Comparison of ENCODE assay signal across 8 cellular contexts in genomic region chr17:64919289-64920025, GRCh38. TPM values are rescaled to one million over a fixed set of nuclear protein-coding genes. Genes with fewer than 3 reads are reported as not detected.
DNase-seq lines count a peak whose midpoint lies in the region; ATAC-seq, FAIRE-seq and TF ChIP-seq lines count a peak whose summit lies in the region.
"Not testable (repeated sequence)": the region's sequence is repeated elsewhere in the genome, so short reads cannot be mapped to it uniquely, and the experiment has no call there.

Gene LRRC37A3, minus strand, starts transcription at chr17:64919478. Its CDS starts 22,221 bp downstream, at chr17:64897257.

- H4K20me1 ChIP-seq in GM23338 (replicated peaks; ENCODE audit: insufficient read depth), result not testable (repeated sequence)

- H3K27ac Mint-ChIP-seq in GM23338, result peak within 1 kb of the TSS; percentile 86
- H3K27ac Mint-ChIP-seq in naive B cell, result peak within 1 kb of the TSS; percentile 94 to 98 (median 97)
- peak within 1 kb of the TSS; percentile 91 for H3K27ac Mint-ChIP-seq in stimulated activated effector memory CD8-positive, alpha-beta T cell treated with anti-CD3 and anti-CD28 coated beads, Interleukin-12 subunit alpha, Interleukin-12 subunit beta, amount 100 ng/mL, for 72 hours

- peak; percentile 65 to 83 for TF ChIP-seq CTCF in GM23338 (conservative IDR thresholded peaks at IDR 0.05; ENCODE audit: low read depth in 2 of 2)

- not testable (repeated sequence) for H3K4me1 Mint-ChIP-seq in GM23338; stimulated activated effector memory CD8-positive, alpha-beta T cell treated with anti-CD3 and anti-CD28 coated beads, Interleukin-12 subunit alpha, Interleukin-12 subunit beta, amount 100 ng/mL, for 72 hours
- H3K4me1 Mint-ChIP-seq in naive B cell, result peaks cover 10 to 41% (median 34%) of the 10 kb centered on the region in 3 donors

- H3K4me2 ChIP-seq in GM23338, result peak within 1 kb of the TSS; percentile 91

- peaks cover 13% of the 10 kb centered on the region for H3K4me1 ChIP-seq in GM23338 (ENCODE audit: insufficient read depth)

- peak within 1 kb of the TSS; percentile 96 for H2AFZ ChIP-seq in GM23338

- not testable (repeated sequence) for H3K79me2 ChIP-seq in GM23338 (replicated peaks; ENCODE audit: insufficient read depth)

- H3K27me3 Mint-ChIP-seq in GM23338 (ENCODE audit: insufficient read depth, low read depth, poor library complexity), result peaks cover 13% of the 10 kb centered on the region
- H3K27me3 Mint-ChIP-seq in naive B cell, result not testable (repeated sequence)

- DNase-seq in EL (peak; percentile 98), GM23338 (ENCODE audit: low spot score) (peak; percentile 99), Kasumi-1 (lab: John Stamatoyannopoulos, UW) (peak; percentile 89 to 94), RCC 7860 (ENCODE audit: low spot score) (peak; percentile 82), activated T-helper 1 cell treated with Interleukin-2 at 50 U/mL for 16 hours (ENCODE audit: low read depth) (peak; percentile 97), fibroblast of gingiva (ENCODE audit: low read depth) (peak; percentile 89), naive B cell (peak; percentile 100)
- DNase-seq in stimulated activated effector memory CD8-positive, alpha-beta T cell treated with anti-CD3 and anti-CD28 coated beads, Interleukin-12 subunit alpha, Interleukin-12 subunit beta, amount 100 ng/mL, for 72 hours (ENCODE audit: low spot score in 2 of 2), result peak; percentile 100

- peak within 1 kb of the TSS; percentile 82 for H3K4me3 Mint-ChIP-seq in GM23338
- peak within 1 kb of the TSS; percentile 87 to 96 (median 94) for H3K4me3 Mint-ChIP-seq in naive B cell
- peak within 1 kb of the TSS; percentile 80 for H3K4me3 Mint-ChIP-seq in stimulated activated effector memory CD8-positive, alpha-beta T cell treated with anti-CD3 and anti-CD28 coated beads, Interleukin-12 subunit alpha, Interleukin-12 subunit beta, amount 100 ng/mL, for 72 hours

- not testable (repeated sequence) for H3K9me2 ChIP-seq in GM23338 (ENCODE audit: insufficient read depth)

- FAIRE-seq in RCC 7860 (lab: Jason Lieb, UNC), result not testable (repeated sequence)

- H3K4me3 ChIP-seq in GM23338, result peak within 1 kb of the TSS; percentile 92

- H3K9me3 Mint-ChIP-seq in GM23338; naive B cell; stimulated activated effector memory CD8-positive, alpha-beta T cell treated with anti-CD3 and anti-CD28 coated beads, Interleukin-12 subunit alpha, Interleukin-12 subunit beta, amount 100 ng/mL, for 72 hours: not testable (repeated sequence)

- peaks cover 11% of the 10 kb centered on the region for H3K27me3 ChIP-seq in GM23338 (ENCODE audit: insufficient read depth)

- peak; percentile 98 for ATAC-seq in GM23338
- ATAC-seq in naive B cell (ENCODE audit: low read depth in 2 of 2), result peak; percentile 89
- ATAC-seq in stimulated activated effector memory CD8-positive, alpha-beta T cell treated with anti-CD3 and anti-CD28 coated beads, Interleukin-12 subunit alpha, Interleukin-12 subunit beta, amount 100 ng/mL, for 72 hours, result peak; percentile 98

- peak within 1 kb of the TSS; percentile 69; the same call in 1 of the 2 replicates for H3K27ac ChIP-seq in GM23338 (ENCODE audit: low read depth)

- peaks cover 15% of the 10 kb centered on the region; the same call in 1 of the 2 replicates for H3F3A ChIP-seq in GM23338 (replicated peaks; ENCODE audit: low read depth)

- not testable (repeated sequence) for H3K36me3 Mint-ChIP-seq in GM23338 (ENCODE audit: low read depth); naive B cell
- peaks cover 11% of the 10 kb centered on the region for H3K36me3 Mint-ChIP-seq in stimulated activated effector memory CD8-positive, alpha-beta T cell treated with anti-CD3 and anti-CD28 coated beads, Interleukin-12 subunit alpha, Interleukin-12 subunit beta, amount 100 ng/mL, for 72 hours

- H3K36me3 ChIP-seq in GM23338 (ENCODE audit: insufficient read depth), result not testable (repeated sequence)

TF ChIP-seq in GM23338, 12 proteins besides CTCF, POLR2A, EP300 and RAD21:
- TF ChIP-seq CREB1 (CRISPR knock-in tag; IDR thresholded peaks at IDR 0.05; ENCODE audit: low read depth) (peak; percentile 67), POLR2AphosphoS5 (IDR thresholded peaks at IDR 0.05; ENCODE audit: low read depth) (peak; percentile 75)

RNA-seq across cellular contexts. Expression of gene LRRC37A3, which starts in this region (rescaled TPM):
- total RNA-seq in GM23338 (2014; rRNA removed; shearing (Covaris generic)), result 5.6 and 7.3 TPM in 2 replicates
- polyA plus RNA-seq in GM23338 (2016; fragmentation: Nextera tagmentation; extraction: Ambion mirVana), result 3.5 and 3.9 TPM in 2 replicates
- 1 to 10 TPM in 3 of 6 donors, under 1 TPM in 2, not detected in 1; 0.67 to 2.4 (median 1.1) TPM for polyA plus RNA-seq in naive B cell (ENCODE audit: low read depth in 6 of 6)

Comparison
In these comparisons a context has a peak if more than half of its experiments do, and no peak if none do; other contexts are left out.
1. Peak in every context shown above with its lines: DNase-seq, ATAC-seq, H3K4me3 ChIP-seq and H3K27ac ChIP-seq.